In the genomic region with DNA sequence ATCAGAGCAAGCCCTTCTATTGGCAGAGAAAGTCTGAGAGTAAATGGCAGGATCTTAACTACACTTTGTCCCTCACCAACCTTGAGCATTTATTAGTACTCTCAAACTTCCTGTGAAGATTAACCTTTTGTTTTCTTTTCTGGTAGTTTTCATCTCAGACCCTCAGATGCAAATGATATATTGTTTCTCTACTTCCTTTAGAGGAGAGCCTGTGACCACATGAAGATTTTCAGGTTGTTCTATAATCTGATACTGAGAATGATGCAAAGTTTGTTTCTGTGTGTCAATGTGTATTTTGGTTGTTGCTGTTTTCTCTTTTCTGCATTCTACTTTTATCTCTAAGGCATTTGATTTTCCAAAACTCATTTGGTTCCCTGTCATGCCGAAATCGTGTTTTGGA, we compare ENCODE assay signal across 22 cellular contexts.
DNase-seq lines count a peak whose midpoint lies in the region; ATAC-seq and TF ChIP-seq lines count a peak whose summit lies in the region.
"Had no signal": no experiment of that assay in that cellular context is flagged by ENCODE, and none has a peak within 500 bp of the region (broad histone marks: within the 10 kb centered on the region; RNA-seq: fewer than 3 reads in every experiment).

No MANE protein-coding gene starts in this region.

- no peaks in the 10 kb centered on the region for H3K9me3 ChIP-seq in Loucy (ENCODE audit: insufficient read depth, low read depth, low read length)
- no peaks in the 10 kb centered on the region for H3K9me3 ChIP-seq in osteoblast (ENCODE audit: low read depth, low read length)
- H3K9me3 ChIP-seq: Caco-2 had no signal

- H3F3A ChIP-seq in Loucy (ENCODE audit: low read depth) = no peaks in the 10 kb centered on the region

- no peak overlapping the region for H3K9ac ChIP-seq in Loucy (ENCODE audit: low read depth, low read length, poor library complexity, severe bottlenecking)
- H3K9ac ChIP-seq: parathyroid adenoma had no signal

- DNase-seq in activated T-cell treated with anti-CD3 and anti-CD28 coated beads for 4 hours (no peak), SHP77 treated with DMSO at 0.1 percent for 48 hours (lab: John Stamatoyannopoulos, UW) (no peak), substantia nigra (lab: John Stamatoyannopoulos, UW) (no peak), osteoblast (ENCODE audit: insufficient read length, low spot score, missing footprints) (no peak)
- DNase-seq: activated CD4-positive, alpha-beta memory T cell treated with anti-CD3 and anti-CD28 coated beads, Interleukin-2, amount 10 ng/mL, durations not matched to agents 7 days and 5 days; activated naive CD8-positive, alpha-beta T cell treated with anti-CD3 and anti-CD28 coated beads, Interleukin-2, amount 10 ng/mL, durations not matched to agents 7 days and 5 days; activated T-cell treated with anti-CD3 and anti-CD28 coated beads, Interleukin-2, amount 50 U/mL, for 72 hours; Caco-2; dorsolateral prefrontal cortex; KBM-7; naive B cell; NCI-H1105; stimulated activated CD4-positive, alpha-beta T cell treated with anti-CD3 and anti-CD28 coated beads, Interleukin-4, amount 100 ng/mL, for 4 hours had no signal

- TF ChIP-seq CTCF in Loucy (conservative IDR thresholded peaks at IDR 0.05; ENCODE audit: low read length) (no peak), osteoblast (IDR thresholded peaks at IDR 0.05; ENCODE audit: extremely low read depth, low read depth, low read length) (no peak)

- peak; percentile 72 for ATAC-seq in GM18861 (IDR thresholded peaks at IDR 0.05; ENCODE audit: unreplicated experiment)
- peak; percentile 87 for ATAC-seq in GM21390 (IDR thresholded peaks at IDR 0.05; ENCODE audit: unreplicated experiment)
- peak; percentile 67 for ATAC-seq in HG02943 (IDR thresholded peaks at IDR 0.05; ENCODE audit: low read depth, unreplicated experiment)
- ATAC-seq: activated T-cell treated with anti-CD3 and anti-CD28 coated beads, Interleukin-2, amount 50 U/mL, for 72 hours had no signal

- no peaks in the 10 kb centered on the region for H3K27me3 ChIP-seq in Loucy (ENCODE audit: insufficient read depth, low read length, poor library complexity, severe bottlenecking)
- peaks cover 2% of the 10 kb centered on the region for H3K27me3 ChIP-seq in osteoblast (ENCODE audit: insufficient read depth, low read length)

- H3K79me2 ChIP-seq in Loucy (ENCODE audit: insufficient read depth, low read length) = no peaks in the 10 kb centered on the region
- H3K79me2 ChIP-seq in osteoblast (ENCODE audit: insufficient read depth, low read length) = no peaks in the 10 kb centered on the region
- H3K79me2 ChIP-seq: parathyroid adenoma had no signal

- H3K4me3 ChIP-seq in Loucy (ENCODE audit: low read length, poor library complexity, severe bottlenecking) (no peak overlapping the region), osteoblast (ENCODE audit: insufficient read depth, low read length) (no peak overlapping the region)
- H3K4me3 ChIP-seq: dorsolateral prefrontal cortex, lung had no signal

- H3K27ac ChIP-seq in substantia nigra (ENCODE audit: low read depth, low read length, poor library complexity, severe bottlenecking) = no peak overlapping the region
- H3K27ac ChIP-seq in osteoblast (ENCODE audit: low read depth, low read length) = no peak overlapping the region
- H3K27ac ChIP-seq: dorsolateral prefrontal cortex, HL-60, parathyroid adenoma, RWPE1, VCaP had no signal

- H2AFZ ChIP-seq in Loucy (ENCODE audit: low read length) (0 out of 2 replicates have a peak overlapping the region, but pooled peaks have one; percentile 36), osteoblast (ENCODE audit: low read length) (no peak overlapping the region)
- H2AFZ ChIP-seq: parathyroid adenoma had no signal

- H3K4me2 ChIP-seq in Loucy (ENCODE audit: low read depth, low read length, poor library complexity, severe bottlenecking) (peak overlapping the region; percentile 37), osteoblast (ENCODE audit: insufficient read depth, low read length) (no peak overlapping the region)

- H3K36me3 ChIP-seq in Loucy (ENCODE audit: insufficient read depth, low read length) (no peaks in the 10 kb centered on the region), osteoblast (ENCODE audit: insufficient read depth, low read length) (no peaks in the 10 kb centered on the region)

- H3K4me1 ChIP-seq in Loucy (ENCODE audit: insufficient read depth, low read length, poor library complexity, severe bottlenecking) (peaks cover 14% of the 10 kb centered on the region), osteoblast (ENCODE audit: insufficient read depth, low read length) (no peaks in the 10 kb centered on the region)
- H3K4me1 ChIP-seq: Caco-2, parathyroid adenoma had no signal

- H4K20me1 ChIP-seq in Loucy (ENCODE audit: insufficient read depth, low read length, poor library complexity, severe bottlenecking) (no peaks in the 10 kb centered on the region), osteoblast (ENCODE audit: insufficient read depth, low read length) (no peaks in the 10 kb centered on the region)

- no peaks in the 10 kb centered on the region for H3K9me2 ChIP-seq in Loucy (replicated peaks; ENCODE audit: low read depth, low read length)
